Comparison of ENCODE assay signal across 25 cellular contexts in genomic region chr6:76752841-76753240, GRCh38.
"Had no signal": no experiment of that assay in that cellular context is flagged by ENCODE, and none has a peak within 500 bp of the region (broad histone marks: within the 10 kb centered on the region; RNA-seq: fewer than 3 reads in every experiment).

No MANE protein-coding gene starts in this region.

- ATAC-seq: activated CD4-positive, CD25-positive, alpha-beta regulatory T cell treated with anti-CD3 and anti-CD28 coated beads, Interleukin-2, amount 50 U/mL, for 24 hours; activated CD8-positive, alpha-beta T cell treated with anti-CD3 and anti-CD28 coated beads for 36 hours; activated T-cell treated with anti-CD3 and anti-CD28 coated beads, Interleukin-2, amount 50 U/mL, for 4 hours; activated T-helper 17 cell treated with anti-CD3 and anti-CD28 coated beads, Interleukin-2, amount 50 U/mL, for 72 hours; esophagus mucosa; T-helper 17 cell had no signal

- DNase-seq: activated B cell treated with CpG ODN at 0.5 μM for 24 hours; activated CD4-positive, alpha-beta T cell treated with anti-CD3 and anti-CD28 coated beads for 48 hours; activated CD4-positive, alpha-beta T cell treated with anti-CD3 and anti-CD28 coated beads, Interleukin-2, amount 50 U/mL, for 1 hour; activated CD4-positive, alpha-beta T cell treated with anti-CD3 and anti-CD28 coated beads, Interleukin-2, amount 50 U/mL, for 48 hours; activated CD8-positive, alpha-beta memory T cell treated with anti-CD3 and anti-CD28 coated beads for 24 hours; activated CD8-positive, alpha-beta T cell treated with anti-CD3 and anti-CD28 coated beads for 36 hours; activated effector memory CD4-positive, alpha-beta T cell treated with Interleukin-2 at 50 U/mL for 16 hours; activated gamma-delta T cell treated with Interleukin-2 at 50 U/mL for 16 hours; activated naive CD4-positive, alpha-beta T cell treated with anti-CD3 and anti-CD28 coated beads, Interleukin-2, amount 50 U/mL, for 16 hours; activated naive CD4-positive, alpha-beta T cell treated with Interleukin-2 at 50 U/mL for 16 hours; activated T-cell treated with anti-CD3 and anti-CD28 coated beads, Interleukin-2, amount 50 U/mL, for 4 hours; amniotic stem cell; anterior cingulate cortex; brain microvascular endothelial cell; dorsolateral prefrontal cortex; effector memory CD4-positive, alpha-beta T cell; endodermal cell; foreskin fibroblast; head of caudate nucleus; T-helper 17 cell; T1000; WERI-Rb-1 had no signal
